Comparison of ENCODE assay signal across 31 cellular contexts in the genomic region with DNA sequence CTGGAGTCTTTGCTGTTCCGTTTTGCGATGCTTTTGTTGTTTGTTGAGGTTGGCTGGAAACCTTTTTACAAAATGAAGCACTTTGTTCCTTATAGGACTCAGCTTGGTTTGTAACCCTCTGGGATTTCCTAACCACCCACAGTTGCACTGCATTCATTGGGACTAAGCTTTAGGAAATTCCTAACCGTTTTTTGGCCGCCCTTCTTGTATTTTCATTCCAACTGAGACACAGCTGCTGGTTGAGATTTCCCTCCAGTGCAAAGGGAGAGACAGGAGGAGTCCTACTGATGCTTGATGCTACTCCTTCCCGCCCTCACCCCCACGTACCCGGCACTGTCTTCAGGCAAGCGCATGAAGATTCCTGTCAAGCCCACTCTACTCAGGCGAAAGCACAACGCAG. TPM values are rescaled to one million over a fixed set of nuclear protein-coding genes. Genes with fewer than 3 reads are reported as not detected.
"Had no signal": no experiment of that assay in that cellular context is flagged by ENCODE, and none has a peak within 500 bp of the region (broad histone marks: within the 10 kb centered on the region; RNA-seq: fewer than 3 reads in every experiment).

No MANE protein-coding gene starts in this region.

- H3K27ac ChIP-seq: brain microvascular endothelial cell, KMS-11, Peyer's patch, SJCRH30, SK-N-MC had no signal

- DNase-seq: activated CD4-positive, alpha-beta T cell treated with anti-CD3 and anti-CD28 coated beads, Interleukin-2, amount 10 ng/mL, durations not matched to agents 24 days and 14 days; activated CD4-positive, alpha-beta T cell treated with anti-CD3 and anti-CD28 coated beads, Interleukin-2, amount 50 U/mL, for 4 hours; activated CD8-positive, alpha-beta T cell treated with anti-CD3 and anti-CD28 coated beads for 36 hours; activated effector memory CD4-positive, alpha-beta T cell treated with anti-CD3 and anti-CD28 coated beads, Interleukin-2, amount 50 U/mL, for 16 hours; activated naive CD4-positive, alpha-beta T cell; activated naive CD4-positive, alpha-beta T cell treated with anti-CD3 and anti-CD28 coated beads, Interleukin-2, amount 50 U/mL, for 16 hours; activated naive CD8-positive, alpha-beta T cell treated with anti-CD3 and anti-CD28 coated beads for 36 hours; activated T-cell treated with anti-CD3 and anti-CD28 coated beads, Interleukin-2, amount 50 U/mL, for 1 hour; activated T-cell treated with anti-CD3 and anti-CD28 coated beads, Interleukin-2, amount 50 U/mL, for 72 hours; amniotic stem cell; aorta; brain microvascular endothelial cell; MM.1S; MV-4-11; NCI-H1092; NCI-H1436 treated with DMSO at 0.1 percent for 48 hours; NCI-H1694 treated with DMSO at 0.1 percent for 48 hours; NCI-H2029; NCI-H345; NCI-H524 treated with DMSO at 0.1 percent for 48 hours; NK-92 treated with Interleukin-12 subunit alpha and Interleukin-12 subunit beta, amount 100 ng/mL, for 24 hours; PC-3; Peyer's patch; RPMI8226; SJCRH30 had no signal

- ATAC-seq: activated CD8-positive, alpha-beta T cell treated with anti-CD3 and anti-CD28 coated beads for 36 hours; activated T-cell treated with anti-CD3 and anti-CD28 coated beads, Interleukin-2, amount 50 U/mL, for 72 hours; activated T-helper 17 cell treated with anti-CD3 and anti-CD28 coated beads, Interleukin-2, amount 50 U/mL, for 72 hours; PC-3 had no signal

RNA-seq across cellular contexts. Expression of a gene that starts 6.2 kb away (rescaled TPM):
- total RNA-seq: activated CD4-positive, alpha-beta T cell treated with anti-CD3 and anti-CD28 coated beads, Interleukin-2, amount 10 ng/mL, durations not matched to agents 24 days and 14 days; activated CD8-positive, alpha-beta memory T cell treated with anti-CD3 and anti-CD28 coated beads for 36 hours; activated CD8-positive, alpha-beta T cell treated with anti-CD3 and anti-CD28 coated beads for 36 hours; activated naive CD8-positive, alpha-beta T cell treated with anti-CD3 and anti-CD28 coated beads for 36 hours; activated T-cell treated with anti-CD3 and anti-CD28 coated beads, Interleukin-2, amount 50 U/mL, for 72 hours; activated T-helper 17 cell treated with anti-CD3 and anti-CD28 coated beads, Interleukin-2, amount 50 U/mL, for 72 hours; aorta; LHCN-M2; NCI-H460; PC-3; SJCRH30 had no signal
